In the genomic region with DNA sequence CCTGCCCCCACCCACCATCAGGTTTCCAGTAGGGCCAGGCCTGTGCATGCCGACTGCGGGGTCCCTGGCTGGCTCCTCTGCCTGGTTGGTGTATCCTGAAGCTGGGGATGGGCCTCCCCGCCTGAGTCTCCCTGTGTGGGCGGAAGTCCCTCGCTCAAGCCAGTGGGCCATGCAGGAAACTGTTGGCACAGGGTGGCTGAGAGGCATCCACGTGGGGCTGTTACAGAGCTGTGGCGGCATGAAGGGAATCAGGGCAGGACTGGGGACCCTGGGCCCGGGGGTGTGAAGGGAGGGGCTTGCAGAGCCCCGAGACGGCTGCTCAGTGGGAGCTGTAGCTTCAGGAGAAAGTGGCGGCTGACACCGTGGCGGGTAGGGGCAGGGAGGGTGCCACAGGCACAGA, we compare ENCODE assay signal across 20 cellular contexts.
DNase-seq lines count a peak whose midpoint lies in the region; TF ChIP-seq lines count a peak whose summit lies in the region.
"Had no signal": no experiment of that assay in that cellular context is flagged by ENCODE, and none has a peak within 500 bp of the region (broad histone marks: within the 10 kb centered on the region; RNA-seq: fewer than 3 reads in every experiment).

No MANE protein-coding gene starts in this region.

- H3K4me2 ChIP-seq in GM23248 (ENCODE audit: unreplicated experiment) (no peak overlapping the region), parathyroid adenoma (ENCODE audit: low read length) (no peak overlapping the region), mesendoderm (ENCODE audit: low read length) (no peak overlapping the region)
- H3K4me2 ChIP-seq: KMS-11 had no signal

- peaks cover 18% of the 10 kb centered on the region for H3K4me1 ChIP-seq in GM23248 (ENCODE audit: insufficient read depth)
- peaks cover 80% of the 10 kb centered on the region for H3K4me1 ChIP-seq in parathyroid adenoma
- peaks cover 65 to 89% of the 10 kb centered on the region in 2 donors for H3K4me1 ChIP-seq in thyroid gland
- peaks cover 5% of the 10 kb centered on the region for H3K4me1 ChIP-seq in mesendoderm (ENCODE audit: control insufficient read depth, low read depth, low read length)
- peaks cover 0 to 73% (median 70%) of the 10 kb centered on the region in 4 donors for H3K4me1 ChIP-seq in sigmoid colon

- TF ChIP-seq CTCF in parathyroid adenoma (IDR thresholded peaks at IDR 0.05) (no peak), thyroid gland (IDR thresholded peaks at IDR 0.05) (no peak), sigmoid colon (IDR thresholded peaks at IDR 0.05) (no peak)

- no peak overlapping the region for H2BK15ac ChIP-seq in mesendoderm (replicated peaks; ENCODE audit: low read depth)

- H3K79me2 ChIP-seq in GM23248 (ENCODE audit: insufficient read depth): peaks cover 19% of the 10 kb centered on the region; the same call in 1 of the 2 replicates
- no peaks in the 10 kb centered on the region for H3K79me2 ChIP-seq in parathyroid adenoma
- no peaks in the 10 kb centered on the region for H3K79me2 ChIP-seq in mesendoderm (ENCODE audit: control insufficient read depth, insufficient read depth, low read length)

- in situ Hi-C loops in GM23248 (cut with MboI): no loop called here

- H4K5ac ChIP-seq in mesendoderm (ENCODE audit: low read length): no peak overlapping the region

- 79 to 81% methylated on average over 13 of the region's 13 CpGs for WGBS in GM23248 (ENCODE audit: low coverage in 1 of 2, low lambda C conversion rate in 2 of 2, missing lambda C conversion rate in 2 of 2), 2 experiments
- 34 to 38% methylated on average over 10 to 12 of the region's 13 CpGs for WGBS in thyroid gland, 2 donors
- WGBS in mesendoderm (ENCODE audit: extremely low coverage, insufficient coverage, low lambda C conversion rate): no CpG with 5 or more reads among the region's 13 CpGs
- WGBS in sigmoid colon, 2 donors: 83 to 86% methylated on average over 13 of the region's 13 CpGs

- H4K20me1 ChIP-seq in GM23248 (ENCODE audit: insufficient read depth): no peaks in the 10 kb centered on the region

- no peak overlapping the region for H3K18ac ChIP-seq in mesendoderm (ENCODE audit: low read length)

- no peak overlapping the region for H2AK5ac ChIP-seq in mesendoderm (ENCODE audit: low read length)

- H3K27me3 ChIP-seq in GM23248 (replicated peaks; ENCODE audit: insufficient read depth): no peaks in the 10 kb centered on the region
- H3K27me3 ChIP-seq in parathyroid adenoma (ENCODE audit: control insufficient read depth, insufficient read depth, low read length): no peaks in the 10 kb centered on the region
- H3K27me3 ChIP-seq in thyroid gland: no peaks in the 10 kb centered on the region
- H3K27me3 ChIP-seq in mesendoderm (ENCODE audit: insufficient read depth, low read length, poor library complexity): no peaks in the 10 kb centered on the region
- no peaks in the 10 kb centered on the region for H3K27me3 ChIP-seq in sigmoid colon
- H3K27me3 ChIP-seq: BLaER1 treated with 17β-estradiol and CSF1 and Interleukin-3, amounts not matched to agents 10 nM and 100 nM had no signal

- peak in 1 of 2 donors; percentile 11 for TF ChIP-seq POLR2A in thyroid gland (IDR thresholded peaks at IDR 0.05)
- TF ChIP-seq POLR2A in sigmoid colon (IDR thresholded peaks at IDR 0.05): no peak

- H2AFZ ChIP-seq in GM23248 (no peak overlapping the region), parathyroid adenoma (no peak overlapping the region)

- intact Hi-C loops in thyroid gland (cut with DNase I): no loop called here
- intact Hi-C loops in sigmoid colon (cut with DNase I): no loop called here

- no peak overlapping the region for H3K27ac ChIP-seq in GM23248
- peak overlapping the region; percentile 19 for H3K27ac ChIP-seq in cingulate gyrus (ENCODE audit: low read depth, low read length)
- peak overlapping the region; percentile 89 for H3K27ac ChIP-seq in parathyroid adenoma
- peak overlapping the region; percentile 85 to 95 (median 91) for H3K27ac ChIP-seq in thyroid gland
- H3K27ac ChIP-seq in mesendoderm (ENCODE audit: low read depth, low read length): no peak overlapping the region
- peak overlapping the region in 2 of 4 donors; percentile 70 to 75 for H3K27ac ChIP-seq in sigmoid colon
- H3K27ac ChIP-seq: KMS-11 had no signal

- H3K9me2 ChIP-seq in GM23248 (ENCODE audit: insufficient read depth): no peaks in the 10 kb centered on the region

- H3K4me3 ChIP-seq in GM23248 (no peak overlapping the region), parathyroid adenoma (ENCODE audit: low read depth, low read length) (no peak overlapping the region), thyroid gland (replicated peaks in 1 of 3) (no peak overlapping the region), mesendoderm (ENCODE audit: low read length) (no peak overlapping the region), sigmoid colon (no peak overlapping the region)
- H3K4me3 ChIP-seq: BLaER1 treated with 17β-estradiol and CSF1 and Interleukin-3, amounts not matched to agents 10 nM and 100 nM had no signal

- DNase-seq in GM23248: no peak
- peak; percentile 90 to 91 for DNase-seq in thyroid gland
- no peak for DNase-seq in mesendoderm
- DNase-seq in cerebellar cortex (ENCODE audit: low spot score): no peak
- no peak for DNase-seq in sigmoid colon
- DNase-seq: Calu3; CD8-positive, alpha-beta T cell; DMS53; GOT3; NCI-H187; NCI-H2107; NCI-H2227 treated with DMSO at 0.1 percent for 48 hours; NCI-H510A treated with DMSO at 0.1 percent for 48 hours; NCI-H774; OCI-M1; SHP77 treated with DMSO at 0.1 percent for 48 hours had no signal

- no peaks in the 10 kb centered on the region for H3K79me1 ChIP-seq in mesendoderm (ENCODE audit: low read length)

- H3K9me3 ChIP-seq in GM23248 (ENCODE audit: low read depth) (no peaks in the 10 kb centered on the region), parathyroid adenoma (ENCODE audit: control insufficient read depth, low read length) (no peaks in the 10 kb centered on the region), thyroid gland (no peaks in the 10 kb centered on the region), sigmoid colon (no peaks in the 10 kb centered on the region)
- H3K9me3 ChIP-seq: BLaER1 treated with 17β-estradiol and CSF1 and Interleukin-3, amounts not matched to agents 10 nM and 100 nM had no signal

- H3K9ac ChIP-seq in GM23248 (peak overlapping the region; percentile 75; the same call in 1 of the 2 replicates), parathyroid adenoma (no peak overlapping the region), mesendoderm (ENCODE audit: low read length) (no peak overlapping the region)
- H3K9ac ChIP-seq: KMS-11 had no signal

- H3K23ac ChIP-seq in mesendoderm (ENCODE audit: low read length): no peak overlapping the region

- no peaks in the 10 kb centered on the region for H3F3A ChIP-seq in GM23248 (ENCODE audit: insufficient read depth)

- H3K56ac ChIP-seq in mesendoderm (ENCODE audit: low read length): no peak overlapping the region

- H3K36me3 ChIP-seq in GM23248 (ENCODE audit: low read depth) (no peaks in the 10 kb centered on the region), parathyroid adenoma (ENCODE audit: control insufficient read depth, insufficient read depth, low read length) (no peaks in the 10 kb centered on the region), thyroid gland (peaks cover 8 to 13% of the 10 kb centered on the region in 2 donors), mesendoderm (ENCODE audit: control insufficient read depth, insufficient read depth, low read length) (no peaks in the 10 kb centered on the region), sigmoid colon (peaks cover 6 to 33% (median 14%) of the 10 kb centered on the region in 4 donors)

- no peak overlapping the region for H4K8ac ChIP-seq in mesendoderm (ENCODE audit: low read depth, low read length)

- no peak overlapping the region for H2BK5ac ChIP-seq in mesendoderm (ENCODE audit: low read length)

- no peak overlapping the region for H3K4ac ChIP-seq in mesendoderm (ENCODE audit: low read depth, low read length)

- TF ChIP-seq EP300 in sigmoid colon (IDR thresholded peaks at IDR 0.05): no peak

- H2BK120ac ChIP-seq in mesendoderm (ENCODE audit: low read depth, low read length): no peak overlapping the region

Comparison
In these comparisons a context has a peak if more than half of its experiments do, and no peak if none do; other contexts are left out.
1. DNase-seq: peak in thyroid gland (2 of 2); none in GM23248 (single experiment), mesendoderm (single experiment), cerebellar cortex (single experiment) and sigmoid colon (single experiment).
2. H3K27ac ChIP-seq: peak in cingulate gyrus (single experiment), parathyroid adenoma (single experiment) and thyroid gland (3 of 3); none in GM23248 (single experiment) and mesendoderm (single experiment).